In genomic region chr1:158146739-158147138, GRCh38 we compare ENCODE assay signal across 1 cellular context.
TF ChIP-seq lines count a peak whose summit lies in the region.

No MANE protein-coding gene starts in this region.

TF ChIP-seq in K562, 482 proteins besides CTCF, POLR2A, EP300 and RAD21:
- TF ChIP-seq SIN3A (IDR thresholded peaks at IDR 0.05; ENCODE audit: borderline replicate concordance in 2 of 2, control insufficient read depth in 1 of 2, low read depth in 2 of 2, low read length in 2 of 2) (no peak), RB1 (IDR thresholded peaks at IDR 0.05; ENCODE audit: low read depth) (no peak), ZFPM2 (CRISPR knock-in tag; IDR thresholded peaks at IDR 0.05) (no peak), USF2 (CRISPR knock-in tag; IDR thresholded peaks at IDR 0.05) (peak; percentile 17; the same call in 1 of the 2 replicates), CGGBP1 (CRISPR knock-in tag; IDR thresholded peaks at IDR 0.05) (no peak), STAT5B (CRISPR knock-in tag; IDR thresholded peaks at IDR 0.05) (no peak), NFXL1 (CRISPR knock-in tag; IDR thresholded peaks at IDR 0.05) (no peak), VEZF1 (CRISPR knock-in tag; IDR thresholded peaks at IDR 0.05) (no peak), TFE3 (CRISPR knock-in tag; IDR thresholded peaks at IDR 0.05) (peak; percentile 74), KLF13 (tag; IDR thresholded peaks at IDR 0.05; ENCODE audit: borderline replicate concordance, low read depth) (no peak), ZNF644 (tag; IDR thresholded peaks at IDR 0.05; ENCODE audit: low read depth) (no peak), PHTF2 (CRISPR knock-in tag; IDR thresholded peaks at IDR 0.05) (no peak)
